In genomic region chr12:94140556-94140955, GRCh38 we compare ENCODE assay signal across 8 cellular contexts. TPM values are rescaled to one million over a fixed set of nuclear protein-coding genes. Genes with fewer than 3 reads are reported as not detected.
DNase-seq lines count a peak whose midpoint lies in the region; ATAC-seq, FAIRE-seq and TF ChIP-seq lines count a peak whose summit lies in the region.

No MANE protein-coding gene starts in this region.

- peak in 1 of 2 donors; percentile 54 for ATAC-seq in CD4-positive, CD25-positive, alpha-beta regulatory T cell (ENCODE audit: low read depth in 2 of 2)

- peak in 2 of 3 donors; percentile 44 to 68 for DNase-seq in CD4-positive, CD25-positive, alpha-beta regulatory T cell
- DNase-seq in HFFc6 = peak; percentile 2
- peak; percentile 33 to 43 for DNase-seq in activated CD4-positive, alpha-beta T cell treated with anti-CD3 and anti-CD28 coated beads for 24 hours (ENCODE audit: low read depth in 2 of 2)
- no peak for DNase-seq in endothelial cell of umbilical vein (ENCODE audit: low read depth, low spot score)
- DNase-seq in stimulated activated CD8-positive, alpha-beta memory T cell treated with anti-CD3 and anti-CD28 coated beads, Interleukin-15, amount 100 ng/mL, for 48 hours (ENCODE audit: low read depth in 2 of 2) = peak; percentile 21 to 28
- DNase-seq in nucleus accumbens (lab: John Stamatoyannopoulos, UW) = no peak
- no peak for DNase-seq in NOMO-1 (lab: John Stamatoyannopoulos, UW; ENCODE audit: unreplicated experiment in 2 of 2)
- no peak for DNase-seq in NCI-H146 (lab: John Stamatoyannopoulos, UW)

- H3K4me1 ChIP-seq in CD4-positive, CD25-positive, alpha-beta regulatory T cell (ENCODE audit: control insufficient read depth, insufficient read depth, low read length, poor library complexity, severe bottlenecking) = no peaks in the 10 kb centered on the region
- no peaks in the 10 kb centered on the region for H3K4me1 ChIP-seq in endothelial cell of umbilical vein (ENCODE audit: control insufficient read depth, extremely low read depth, insufficient read depth, low read length)

- H3K9ac ChIP-seq in endothelial cell of umbilical vein (replicated peaks; ENCODE audit: extremely low read depth, insufficient read depth, low read length) = no peak overlapping the region

- H3K9me3 Mint-ChIP-seq in CD4-positive, CD25-positive, alpha-beta regulatory T cell = no peaks in the 10 kb centered on the region
- no peaks in the 10 kb centered on the region for H3K9me3 Mint-ChIP-seq in HFFc6

- H3K9me1 ChIP-seq in endothelial cell of umbilical vein (replicated peaks; ENCODE audit: control insufficient read depth, extremely low read depth, insufficient read depth, low read length) = no peaks in the 10 kb centered on the region

- no peaks in the 10 kb centered on the region for H3K4me1 Mint-ChIP-seq in CD4-positive, CD25-positive, alpha-beta regulatory T cell
- H3K4me1 Mint-ChIP-seq in HFFc6 (ENCODE audit: low read depth) = peaks cover 3% of the 10 kb centered on the region

- FAIRE-seq in endothelial cell of umbilical vein (lab: Jason Lieb, UNC) = no peak

- peaks cover 16% of the 10 kb centered on the region for H3K27me3 Mint-ChIP-seq in CD4-positive, CD25-positive, alpha-beta regulatory T cell
- peaks cover 40% of the 10 kb centered on the region for H3K27me3 Mint-ChIP-seq in HFFc6 (ENCODE audit: insufficient read depth)

- TF ChIP-seq CTCF in HFFc6 (IDR thresholded peaks at IDR 0.05) = peak; percentile 39; the same call in 1 of the 2 replicates
- peak; percentile 5 to 36 for TF ChIP-seq CTCF in endothelial cell of umbilical vein (IDR thresholded peaks at IDR 0.05; ENCODE audit: extremely low read depth in 1 of 2, insufficient read depth in 1 of 2, low read depth in 1 of 2, low read length in 2 of 2)

- H3K27me3 ChIP-seq in CD4-positive, CD25-positive, alpha-beta regulatory T cell (ENCODE audit: control insufficient read depth, insufficient read depth, low read length) = no peaks in the 10 kb centered on the region
- peaks cover 21 to 27% of the 10 kb centered on the region in 2 experiments for H3K27me3 ChIP-seq in endothelial cell of umbilical vein (ENCODE audit: control insufficient read depth in 2 of 2, insufficient read depth in 2 of 2, low read length in 2 of 2)

- no peak for TF ChIP-seq POLR2A in endothelial cell of umbilical vein (IDR thresholded peaks at IDR 0.05; ENCODE audit: low read depth, low read length)

- H3K4me3 Mint-ChIP-seq in CD4-positive, CD25-positive, alpha-beta regulatory T cell = peak overlapping the region in 1 of 4 donors; percentile 62
- no peak overlapping the region for H3K4me3 Mint-ChIP-seq in HFFc6

- no peaks in the 10 kb centered on the region for H3K36me3 Mint-ChIP-seq in CD4-positive, CD25-positive, alpha-beta regulatory T cell
- no peaks in the 10 kb centered on the region for H3K36me3 Mint-ChIP-seq in HFFc6 (ENCODE audit: low read depth)

- POLR2A ChIA-PET in endothelial cell of umbilical vein (lab: Charles Lee) = no interaction called here

- H3K36me3 ChIP-seq in CD4-positive, CD25-positive, alpha-beta regulatory T cell (ENCODE audit: control insufficient read depth, insufficient read depth, low read length) = no peaks in the 10 kb centered on the region
- no peaks in the 10 kb centered on the region for H3K36me3 ChIP-seq in endothelial cell of umbilical vein (ENCODE audit: control insufficient read depth in 2 of 2, extremely low read depth in 1 of 2, insufficient read depth in 2 of 2, low read length in 2 of 2)

- no peak overlapping the region for H3K27ac Mint-ChIP-seq in CD4-positive, CD25-positive, alpha-beta regulatory T cell
- H3K27ac Mint-ChIP-seq in HFFc6 = no peak overlapping the region

- H2AFZ ChIP-seq in endothelial cell of umbilical vein (ENCODE audit: low read depth, low read length) = no peak overlapping the region

- intact Hi-C loops in endothelial cell of umbilical vein (cut with micrococcal nuclease) = no loop called here

- no peaks in the 10 kb centered on the region for H4K20me1 ChIP-seq in endothelial cell of umbilical vein (replicated peaks; ENCODE audit: control insufficient read depth, extremely low read depth, insufficient read depth, low read length)

- no peak overlapping the region for H3K27ac ChIP-seq in CD4-positive, CD25-positive, alpha-beta regulatory T cell (ENCODE audit: insufficient read depth, low read length, poor library complexity, severe bottlenecking)
- no peak overlapping the region for H3K27ac ChIP-seq in endothelial cell of umbilical vein (ENCODE audit: insufficient read depth, low read depth, low read length)

- H3K4me2 ChIP-seq in endothelial cell of umbilical vein (ENCODE audit: insufficient read depth, low read length) = no peak overlapping the region

- BruUV-seq in endothelial cell of umbilical vein (replicated peaks; lab: Mats Ljungman, UMichigan) = no TSS peak

- CTCF ChIA-PET in endothelial cell of umbilical vein (lab: Charles Lee) = interaction anchor here (1.1 to 1.2 kb wide), 2 partner anchors 295 to 1394 kb away, joined by 3 read pairs; no protein-coding TSS in a partner anchor

- no peaks in the 10 kb centered on the region for H3K9me3 ChIP-seq in CD4-positive, CD25-positive, alpha-beta regulatory T cell (ENCODE audit: control insufficient read depth in 2 of 2, low read length in 2 of 2)
- H3K9me3 ChIP-seq in endothelial cell of umbilical vein (replicated peaks; ENCODE audit: control insufficient read depth, insufficient read depth, low read length) = no peaks in the 10 kb centered on the region

- dilution Hi-C loops in endothelial cell of umbilical vein (cut with MboI; ENCODE audit: extremely low pct_ligation_motif_present, low sequenced_read_pairs) = no loop called here

- no peak overlapping the region for H3K4me3 ChIP-seq in CD4-positive, CD25-positive, alpha-beta regulatory T cell (ENCODE audit: low read depth, low read length)
- H3K4me3 ChIP-seq in endothelial cell of umbilical vein (replicated peaks in 1 of 3; ENCODE audit: insufficient read depth in 1 of 3, low read depth in 1 of 3, low read length in 3 of 3) = no peak overlapping the region

- H3K79me2 ChIP-seq in endothelial cell of umbilical vein (ENCODE audit: control insufficient read depth, insufficient read depth, low read length) = no peaks in the 10 kb centered on the region

TF ChIP-seq in endothelial cell of umbilical vein, 7 proteins besides CTCF, POLR2A, EP300 and RAD21:
- TF ChIP-seq JUN (IDR thresholded peaks at IDR 0.05; ENCODE audit: borderline replicate concordance, insufficient read depth, insufficient read length, low read depth) (no peak), GATA2 (IDR thresholded peaks at IDR 0.05; ENCODE audit: insufficient read depth, insufficient read length, low read depth, low read length) (no peak)

RNA-seq across cellular contexts. Expression of gene PLXNC1, which starts 7.8 kb away (rescaled TPM):
- 13.8 TPM for total RNA-seq in CD4-positive, CD25-positive, alpha-beta regulatory T cell
- 1 to 10 TPM; 1.2 to 3.1 (median 2.3) TPM for polyA plus RNA-seq in CD4-positive, CD25-positive, alpha-beta regulatory T cell
- total RNA-seq in HFFc6 (2021; fragmentation: NEBNext Ultra II Directional; extraction: Animal tissue kit (Norgen Biotek cat#: 25700)) = under 1 TPM; 0.18 to 0.40 (median 0.22) TPM
- total RNA-seq in endothelial cell of umbilical vein = 0.04 TPM in 1 of 2 replicates, not detected in the other
- polyA plus RNA-seq in endothelial cell of umbilical vein = 0.02 TPM in 1 of 2 replicates, not detected in the other
- 0.03 TPM in 2 replicates for polyA plus RNA-seq in endothelial cell of umbilical vein (2011; cell fraction: cytosol; rRNA removed)
- not detected in 2 replicates for polyA plus RNA-seq in endothelial cell of umbilical vein (2011; cell fraction: nucleus; rRNA removed)
- polyA plus RNA-seq in endothelial cell of umbilical vein (2012) = 0.05 and 0.13 TPM in 2 replicates
- not detected in 2 replicates for polyA minus RNA-seq in endothelial cell of umbilical vein
- not detected for polyA minus RNA-seq in endothelial cell of umbilical vein (2011; cell fraction: cytosol; rRNA and poly(A)+ RNA removed)
- polyA minus RNA-seq in endothelial cell of umbilical vein (2011; cell fraction: nucleus; rRNA and poly(A)+ RNA removed) = not detected in 2 replicates

Comparison
In these comparisons a context has a peak if more than half of its experiments do, and no peak if none do; other contexts are left out.
1. DNase-seq: peak in CD4-positive, CD25-positive, alpha-beta regulatory T cell (2 of 3), HFFc6 (single experiment), activated CD4-positive, alpha-beta T cell treated with anti-CD3 and anti-CD28 coated beads for 24 hours (2 of 2) and stimulated activated CD8-positive, alpha-beta memory T cell treated with anti-CD3 and anti-CD28 coated beads, Interleukin-15, amount 100 ng/mL, for 48 hours (2 of 2); none in endothelial cell of umbilical vein (single experiment), nucleus accumbens (0 of 56), NOMO-1 (0 of 2) and NCI-H146 (single experiment).
2. RNA of gene PLXNC1, which starts 7.8 kb away (total RNA-seq): 13.8 TPM in CD4-positive, CD25-positive, alpha-beta regulatory T cell (single experiment); 0.18 to 0.40 TPM in HFFc6 and 0.04 TPM in endothelial cell of umbilical vein; every median in the first group is over 10 times any median in the second.